In the genomic region with DNA sequence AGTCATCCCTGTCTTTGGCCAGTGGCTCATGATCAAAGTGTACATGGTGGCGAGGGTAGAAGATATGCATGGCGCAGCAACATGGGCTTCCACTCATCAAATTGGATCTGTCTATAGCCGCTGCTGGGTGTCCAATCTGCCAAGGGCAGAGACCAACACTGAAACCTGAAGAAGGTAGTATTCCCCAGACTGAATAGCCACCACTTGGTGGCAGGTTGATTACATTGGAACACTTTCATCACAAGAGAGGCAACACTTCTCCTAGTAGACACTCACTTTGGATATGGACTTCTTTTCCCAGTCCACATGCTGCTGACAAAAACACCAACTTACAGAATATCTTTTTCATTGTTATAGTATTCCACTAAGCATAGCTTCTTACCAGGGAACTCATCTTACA, we compare ENCODE assay signal across 22 cellular contexts. TPM values are rescaled to one million over a fixed set of nuclear protein-coding genes. Genes with fewer than 3 reads are reported as not detected.
"Had no signal": no experiment of that assay in that cellular context is flagged by ENCODE, and none has a peak within 500 bp of the region (broad histone marks: within the 10 kb centered on the region; RNA-seq: fewer than 3 reads in every experiment).

No MANE protein-coding gene starts in this region.

- H3K4me1 Mint-ChIP-seq: activated CD4-positive, alpha-beta memory T cell treated with anti-CD3 and anti-CD28 coated beads, Interleukin-2, amount 10 ng/mL, durations not matched to agents 7 days and 5 days; activated CD8-positive, alpha-beta memory T cell treated with anti-CD3 and anti-CD28 coated beads, Interleukin-2, amount 10 ng/mL, durations not matched to agents 7 days and 5 days; mesothelial cell of epicardium; stimulated activated naive B cell treated with anti-CD40 and anti-IgM and Interleukin-4, amounts not matched to agents 10 μg/mL and 1 μg/mL and 100 μg/mL, for 72 hours had no signal

- DNase-seq: activated B cell treated with CpG ODN at 0.5 μM for 24 hours; activated CD4-positive, alpha-beta memory T cell treated with anti-CD3 and anti-CD28 coated beads, Interleukin-2, amount 10 ng/mL, durations not matched to agents 7 days and 5 days; activated CD4-positive, alpha-beta T cell treated with anti-CD3 and anti-CD28 coated beads for 4 hours; activated CD8-positive, alpha-beta memory T cell treated with anti-CD3 and anti-CD28 coated beads, Interleukin-2, amount 10 ng/mL, durations not matched to agents 7 days and 5 days; activated naive CD4-positive, alpha-beta T cell; body of pancreas; caudate nucleus; effector memory CD8-positive, alpha-beta T cell; gastrocnemius medialis; head of caudate nucleus; left lung; stimulated activated CD4-positive, alpha-beta T cell treated with anti-CD3 and anti-CD28 coated beads, Interleukin-4, amount 100 ng/mL, for 4 hours; stimulated activated naive B cell treated with anti-CD40 and anti-IgM and Interleukin-4, amounts not matched to agents 10 μg/mL and 1 μg/mL and 100 μg/mL, for 72 hours; tibial artery had no signal

- H3K27me3 ChIP-seq: body of pancreas had no signal

- H3K36me3 ChIP-seq: gastrocnemius medialis, left lung, neutrophil, tibial artery had no signal

- H2AFZ ChIP-seq: parathyroid adenoma had no signal

- H3K9me3 Mint-ChIP-seq: activated B cell treated with CpG ODN at 0.5 μM for 24 hours; activated CD4-positive, alpha-beta memory T cell treated with anti-CD3 and anti-CD28 coated beads, Interleukin-2, amount 10 ng/mL, durations not matched to agents 7 days and 5 days; effector memory CD8-positive, alpha-beta T cell; natural killer cell treated with Interleukin-12 subunit alpha and Interleukin-12 subunit beta and Interleukin-15 and Interleukin-18, amount 100 ng/mL, for 72 hours; T-helper 1 cell treated with Interleukin-12 subunit alpha and Interleukin-12 subunit beta and Interleukin-4 antibody, amounts not matched to agents 30 μg/mL and 1 μg/mL, for 36 hours had no signal

- H3K4me2 ChIP-seq: smooth muscle cell had no signal

- H3K79me2 ChIP-seq: parathyroid adenoma had no signal

- H3K27ac ChIP-seq: body of pancreas, epithelial cell of prostate, gastrocnemius medialis, left lung, neutrophil, parathyroid adenoma, tibial artery had no signal

- H3K4me1 ChIP-seq: body of pancreas, gastrocnemius medialis, left lung, parathyroid adenoma, tibial artery had no signal

- H3K9me3 ChIP-seq: body of pancreas, gastrocnemius medialis, left lung, neutrophil had no signal

- H3K9ac ChIP-seq: parathyroid adenoma had no signal

- H3K27ac Mint-ChIP-seq: activated B cell treated with CpG ODN at 0.5 μM for 24 hours; activated CD4-positive, alpha-beta memory T cell treated with anti-CD3 and anti-CD28 coated beads, Interleukin-2, amount 10 ng/mL, durations not matched to agents 7 days and 5 days; activated CD8-positive, alpha-beta memory T cell treated with anti-CD3 and anti-CD28 coated beads, Interleukin-2, amount 10 ng/mL, durations not matched to agents 7 days and 5 days; effector memory CD8-positive, alpha-beta T cell; mesothelial cell of epicardium; natural killer cell treated with Interleukin-12 subunit alpha and Interleukin-12 subunit beta and Interleukin-15 and Interleukin-18, amount 100 ng/mL, for 72 hours; stimulated activated naive B cell treated with anti-CD40 and anti-IgM and Interleukin-4, amounts not matched to agents 10 μg/mL and 1 μg/mL and 100 μg/mL, for 72 hours; T-helper 1 cell treated with Interleukin-12 subunit alpha and Interleukin-12 subunit beta and Interleukin-4 antibody, amounts not matched to agents 30 μg/mL and 1 μg/mL, for 36 hours had no signal

- ATAC-seq: activated CD8-positive, alpha-beta memory T cell treated with anti-CD3 and anti-CD28 coated beads, Interleukin-2, amount 10 ng/mL, durations not matched to agents 7 days and 5 days; body of pancreas; effector memory CD8-positive, alpha-beta T cell; gastrocnemius medialis; left lung; sciatic nerve; stimulated activated naive B cell treated with anti-CD40 and anti-IgM and Interleukin-4, amounts not matched to agents 10 μg/mL and 1 μg/mL and 100 μg/mL, for 72 hours had no signal

- H3K4me3 ChIP-seq: body of pancreas, gastrocnemius medialis, left lung, smooth muscle cell, tibial artery had no signal

- H3K4me3 Mint-ChIP-seq: activated B cell treated with CpG ODN at 0.5 μM for 24 hours; activated CD4-positive, alpha-beta memory T cell treated with anti-CD3 and anti-CD28 coated beads, Interleukin-2, amount 10 ng/mL, durations not matched to agents 7 days and 5 days; activated CD8-positive, alpha-beta memory T cell treated with anti-CD3 and anti-CD28 coated beads, Interleukin-2, amount 10 ng/mL, durations not matched to agents 7 days and 5 days; effector memory CD8-positive, alpha-beta T cell; mesothelial cell of epicardium; natural killer cell treated with Interleukin-12 subunit alpha and Interleukin-12 subunit beta and Interleukin-15 and Interleukin-18, amount 100 ng/mL, for 72 hours; stimulated activated naive B cell treated with anti-CD40 and anti-IgM and Interleukin-4, amounts not matched to agents 10 μg/mL and 1 μg/mL and 100 μg/mL, for 72 hours; T-helper 1 cell treated with Interleukin-12 subunit alpha and Interleukin-12 subunit beta and Interleukin-4 antibody, amounts not matched to agents 30 μg/mL and 1 μg/mL, for 36 hours had no signal

- H3K36me3 Mint-ChIP-seq: activated CD8-positive, alpha-beta memory T cell treated with anti-CD3 and anti-CD28 coated beads, Interleukin-2, amount 10 ng/mL, durations not matched to agents 7 days and 5 days; natural killer cell treated with Interleukin-12 subunit alpha and Interleukin-12 subunit beta and Interleukin-15 and Interleukin-18, amount 100 ng/mL, for 72 hours; stimulated activated naive B cell treated with anti-CD40 and anti-IgM and Interleukin-4, amounts not matched to agents 10 μg/mL and 1 μg/mL and 100 μg/mL, for 72 hours had no signal

RNA-seq across cellular contexts. Expression of gene PPM1J, which starts 22.4 kb away (rescaled TPM):
- total RNA-seq: activated CD4-positive, alpha-beta memory T cell treated with anti-CD3 and anti-CD28 coated beads, Interleukin-2, amount 10 ng/mL, durations not matched to agents 7 days and 5 days; natural killer cell treated with Interleukin-12 subunit alpha and Interleukin-12 subunit beta and Interleukin-15 and Interleukin-18, amount 100 ng/mL, for 72 hours had no signal
